ENCODE assay signal across 9 cellular contexts in genomic region chr11:27718346-27718852, GRCh38. TPM values are rescaled to one million over a fixed set of nuclear protein-coding genes. Genes with fewer than 3 reads are reported as not detected.
DNase-seq lines count a peak whose midpoint lies in the region; ATAC-seq and TF ChIP-seq lines count a peak whose summit lies in the region.
"Had no signal": no experiment of that assay in that cellular context is flagged by ENCODE, and none has a peak within 500 bp of the region (broad histone marks: within the 10 kb centered on the region; RNA-seq: fewer than 3 reads in every experiment).

No MANE protein-coding gene starts in this region.

- no peak overlapping the region for H2BK120ac ChIP-seq in trophoblast cell (ENCODE audit: insufficient read depth, low read length, poor library complexity)

- ATAC-seq in GM19467 (IDR thresholded peaks at IDR 0.05; ENCODE audit: unreplicated experiment): no peak
- no peak for ATAC-seq in GM18511 (IDR thresholded peaks at IDR 0.05; ENCODE audit: unreplicated experiment)

- H4K12ac ChIP-seq in trophoblast cell (ENCODE audit: low read depth, low read length): no peak overlapping the region

- H3K36me3 Mint-ChIP-seq in activated naive CD4-positive, alpha-beta T cell treated with anti-CD3 and anti-CD28 coated beads for 36 hours (ENCODE audit: low read depth): peaks cover 6% of the 10 kb centered on the region

- no peak overlapping the region for H4K91ac ChIP-seq in trophoblast cell (ENCODE audit: low read depth, low read length)

- H3K4me2 ChIP-seq in trophoblast cell (ENCODE audit: low read length): peak overlapping the region; percentile 85

- no peak overlapping the region for H3K9ac ChIP-seq in trophoblast cell (ENCODE audit: low read length)

- H3K79me2 ChIP-seq in trophoblast cell (ENCODE audit: control insufficient read depth, insufficient read depth, low read length, poor library complexity): no peaks in the 10 kb centered on the region

- no peak for DNase-seq in activated naive CD4-positive, alpha-beta T cell treated with anti-CD3 and anti-CD28 coated beads for 36 hours
- no peak for DNase-seq in activated naive CD4-positive, alpha-beta T cell (lab: John Stamatoyannopoulos, UW)
- DNase-seq in SHP77 (lab: John Stamatoyannopoulos, UW): peak; percentile 40 to 63
- peak; percentile 89 for DNase-seq in fibroblast of the aortic adventitia (ENCODE audit: low read depth)
- peak in 1 of 2 donors; percentile 48 for DNase-seq in trophoblast cell
- DNase-seq in NCI-H1048 (lab: John Stamatoyannopoulos, UW): no peak

- H3K9me3 Mint-ChIP-seq in activated naive CD4-positive, alpha-beta T cell treated with anti-CD3 and anti-CD28 coated beads for 36 hours: peaks cover 4% of the 10 kb centered on the region

- no peak overlapping the region for H2BK5ac ChIP-seq in trophoblast cell (ENCODE audit: low read depth, low read length, poor library complexity)

- H3K18ac ChIP-seq in trophoblast cell (ENCODE audit: low read length): no peak overlapping the region

- H3K27me3 Mint-ChIP-seq in activated naive CD4-positive, alpha-beta T cell treated with anti-CD3 and anti-CD28 coated beads for 36 hours (ENCODE audit: low read depth): peaks cover 56% of the 10 kb centered on the region

- H3K27ac ChIP-seq in trophoblast cell (ENCODE audit: low read depth, low read length): no peak overlapping the region

- H4K8ac ChIP-seq in trophoblast cell (ENCODE audit: low read depth, low read length): no peak overlapping the region

- H2AK5ac ChIP-seq in trophoblast cell (ENCODE audit: low read length): no peak overlapping the region

- peak overlapping the region; percentile 6 for H3K4me3 Mint-ChIP-seq in activated naive CD4-positive, alpha-beta T cell treated with anti-CD3 and anti-CD28 coated beads for 36 hours

- H3K4me1 ChIP-seq in trophoblast cell (ENCODE audit: control insufficient read depth in 1 of 2, insufficient read depth in 2 of 2, low read length in 2 of 2): peaks cover 10 to 12% of the 10 kb centered on the region in 2 experiments

- H3K4me3 ChIP-seq in fibroblast of the aortic adventitia (ENCODE audit: low read depth, low read length) (peak overlapping the region; percentile 73), trophoblast cell (ENCODE audit: low read depth, low read length) (no peak overlapping the region)

- H3K4me1 Mint-ChIP-seq in activated naive CD4-positive, alpha-beta T cell treated with anti-CD3 and anti-CD28 coated beads for 36 hours (ENCODE audit: low read depth): peaks cover 22% of the 10 kb centered on the region

- H3K23ac ChIP-seq in trophoblast cell (ENCODE audit: low read length): no peak overlapping the region

- no peak overlapping the region for H2BK12ac ChIP-seq in trophoblast cell (ENCODE audit: low read length)

- intact Hi-C loops in activated naive CD4-positive, alpha-beta T cell treated with anti-CD3 and anti-CD28 coated beads for 36 hours (cut with micrococcal nuclease): no loop called here

- TF ChIP-seq CTCF in fibroblast of the aortic adventitia (IDR thresholded peaks at IDR 0.05; ENCODE audit: insufficient read depth, low read length): no peak

- no peaks in the 10 kb centered on the region for H3K79me1 ChIP-seq in trophoblast cell (ENCODE audit: low read length)

- H3K27me3 ChIP-seq in trophoblast cell (ENCODE audit: insufficient read depth, low read length): peaks cover 48% of the 10 kb centered on the region

- H3K14ac ChIP-seq in trophoblast cell (ENCODE audit: low read length): no peak overlapping the region

- no peak overlapping the region for H3K27ac Mint-ChIP-seq in activated naive CD4-positive, alpha-beta T cell treated with anti-CD3 and anti-CD28 coated beads for 36 hours

- H3K9me3 ChIP-seq in trophoblast cell (ENCODE audit: insufficient read depth, low read depth, low read length): peaks cover 3% of the 10 kb centered on the region

- H3K4ac ChIP-seq in trophoblast cell (ENCODE audit: low read depth, low read length): no peak overlapping the region

- no peaks in the 10 kb centered on the region for H3K36me3 ChIP-seq in trophoblast cell (ENCODE audit: control insufficient read depth in 1 of 2, insufficient read depth in 2 of 2, low read length in 2 of 2)

- CTCF ChIA-PET in activated naive CD4-positive, alpha-beta T cell treated with anti-CD3 and anti-CD28 coated beads for 36 hours (lab: Charles Lee): interaction anchor here (0.8 kb wide), 1 partner anchor 144 kb away, joined by 3 read pairs; no protein-coding TSS in a partner anchor

- no peak overlapping the region for H2AFZ ChIP-seq in trophoblast cell (ENCODE audit: insufficient read depth, low read length, poor library complexity)

- WGBS in trophoblast cell (ENCODE audit: extremely low coverage, insufficient coverage, insufficient read length): no CpG with 5 or more reads among the region's 29 CpGs

RNA-seq across cellular contexts. Expression of gene BDNF, which starts 18.1 kb away (rescaled TPM):
- total RNA-seq in activated naive CD4-positive, alpha-beta T cell treated with anti-CD3 and anti-CD28 coated beads for 36 hours: not detected
- total RNA-seq in fibroblast of the aortic adventitia (ENCODE audit: low replicate concordance): 2.0 and 8.1 TPM in 2 replicates
- polyA plus RNA-seq in trophoblast cell (2013): 0.75 and 0.85 TPM in 2 replicates
- total RNA-seq: activated CD8-positive, alpha-beta memory T cell treated with anti-CD3 and anti-CD28 coated beads for 36 hours had no signal

Comparison
In these comparisons a context has a peak if more than half of its experiments do, and no peak if none do; other contexts are left out.
1. DNase-seq: peak in SHP77 (2 of 2) and fibroblast of the aortic adventitia (single experiment); none in activated naive CD4-positive, alpha-beta T cell treated with anti-CD3 and anti-CD28 coated beads for 36 hours (single experiment), activated naive CD4-positive, alpha-beta T cell (0 of 4) and NCI-H1048 (single experiment).